8 cellular contexts compared by ENCODE assay signal in genomic region chr14:64465856-64466554, GRCh38. TPM values are rescaled to one million over a fixed set of nuclear protein-coding genes. Genes with fewer than 3 reads are reported as not detected.
DNase-seq lines count a peak whose midpoint lies in the region; ATAC-seq, FAIRE-seq and TF ChIP-seq lines count a peak whose summit lies in the region.

No MANE protein-coding gene starts in this region.

- no peaks in the 10 kb centered on the region for H3K27me3 ChIP-seq in GM06990 (replicated peaks; ENCODE audit: control insufficient read depth, insufficient read depth, low read length)
- no peaks in the 10 kb centered on the region for H3K27me3 ChIP-seq in breast epithelium
- H3K27me3 ChIP-seq in spleen (replicated peaks in 1 of 7) = peaks cover 0 to 15% (median 0%) of the 10 kb centered on the region in 7 donors

- H3K27ac ChIP-seq in A549 (peak overlapping the region; percentile 69 to 89), breast epithelium (peak overlapping the region; percentile 59 to 61), spleen (peak overlapping the region in 7 of 8 donors; percentile 24 to 80 (median 60))

- TF ChIP-seq EP300 in A549 (IDR thresholded peaks at IDR 0.05) = no peak

- peaks cover 22% of the 10 kb centered on the region; the same call in 2 of the 3 replicates for H3K4me1 ChIP-seq in A549
- no peaks in the 10 kb centered on the region for H3K4me1 ChIP-seq in breast epithelium
- peaks cover 5 to 49% (median 29%) of the 10 kb centered on the region in 6 donors for H3K4me1 ChIP-seq in spleen

- peak; percentile 31 to 58 for DNase-seq in A549 (ENCODE audit: low read depth in 1 of 2, low spot score in 1 of 2)
- no peak for DNase-seq in GM06990 (ENCODE audit: extremely low read depth, insufficient read length)
- DNase-seq in NCI-H2171 treated with DMSO at 0.1 percent for 48 hours (lab: John Stamatoyannopoulos, UW) = peak; percentile 63
- DNase-seq in breast epithelium (ENCODE audit: low spot score in 2 of 2) = no peak
- DNase-seq in islet precursor cell = peak; percentile 81
- DNase-seq in spleen = no peak
- DNase-seq in lower leg skin (ENCODE audit: low spot score in 2 of 2) = no peak
- DNase-seq in stimulated activated CD8-positive, alpha-beta memory T cell treated with anti-CD3 and anti-CD28 coated beads, Interleukin-4, amount 100 ng/mL, for 48 hours = no peak

- TF ChIP-seq POLR2A in A549 (IDR thresholded peaks at IDR 0.05; ENCODE audit: low read length) (no peak), breast epithelium (IDR thresholded peaks at IDR 0.05) (no peak), spleen (IDR thresholded peaks at IDR 0.05) (no peak), lower leg skin (IDR thresholded peaks at IDR 0.05) (no peak)

- intact Hi-C loops in breast epithelium (cut with DNase I; ENCODE audit: low total_unique reads) = no loop called here
- intact Hi-C loops in spleen (cut with DNase I; ENCODE audit: low total_unique reads) = no loop called here
- intact Hi-C loops in lower leg skin (cut with DNase I; ENCODE audit: low total_unique reads) = no loop called here

- POLR2A ChIA-PET in A549 (lab: Yijun Ruan, JAX) = interaction anchor here (0.8 to 1.4 kb wide), 2 partner anchors 39 to 78 kb away, joined by 3 read pairs; no protein-coding TSS in a partner anchor

- no peak for TF ChIP-seq CTCF in A549 (IDR thresholded peaks at IDR 0.05)
- TF ChIP-seq CTCF in GM06990 (IDR thresholded peaks at IDR 0.05; ENCODE audit: insufficient read depth, low read length, poor library complexity, severe bottlenecking) = no peak
- TF ChIP-seq CTCF in breast epithelium (IDR thresholded peaks at IDR 0.05) = no peak
- TF ChIP-seq CTCF in spleen (IDR thresholded peaks at IDR 0.05 in 8 of 11, conservative IDR thresholded peaks at IDR 0.05 in 3 of 11) = no peak
- no peak for TF ChIP-seq CTCF in lower leg skin (IDR thresholded peaks at IDR 0.05)

- H3K4me3 ChIP-seq in A549 = peak overlapping the region; percentile 86
- peak overlapping the region; percentile 76 for H3K4me3 ChIP-seq in GM06990 (replicated peaks; ENCODE audit: low read depth, low read length)
- peak overlapping the region; percentile 65 to 92 (median 68) for H3K4me3 ChIP-seq in breast epithelium
- peak overlapping the region; percentile 42 to 88 (median 60) for H3K4me3 ChIP-seq in spleen
- H3K4me3 ChIP-seq in lower leg skin (ENCODE audit: low read depth, poor library complexity, severe bottlenecking) = no peak overlapping the region

- FAIRE-seq in A549 (lab: Jason Lieb, UNC) = no peak

- peak; percentile 72 to 84 for ATAC-seq in A549

- 33% methylated on average over 14 of the region's 14 CpGs for WGBS in A549 (ENCODE audit: missing lambda C conversion rate)
- 10 to 14% (median 10%) methylated on average over 14 of the region's 14 CpGs for WGBS in spleen, 5 donors
- 8 to 13% methylated on average over 14 of the region's 14 CpGs for WGBS in lower leg skin, 2 donors

- no peak for TF ChIP-seq RAD21 in A549 (conservative IDR thresholded peaks at IDR 0.05 in 1 of 2, IDR thresholded peaks at IDR 0.05 in 1 of 2)

- peak overlapping the region; percentile 82 for H3K4me2 ChIP-seq in A549

- H3K36me3 ChIP-seq in GM06990 (ENCODE audit: control insufficient read depth, insufficient read depth, low read length) (peaks cover 2% of the 10 kb centered on the region), breast epithelium (no peaks in the 10 kb centered on the region), spleen (no peaks in the 10 kb centered on the region)

- H3K9me3 ChIP-seq in A549 (no peaks in the 10 kb centered on the region), breast epithelium (no peaks in the 10 kb centered on the region), spleen (no peaks in the 10 kb centered on the region)

- CTCF ChIA-PET in A549 (lab: Yijun Ruan, JAX) = interaction anchor here (0.6 to 5.2 kb wide), 7 partner anchors 13 to 888 kb away, joined by 3 to 41 read pairs (median 4); no protein-coding TSS in a partner anchor

TF ChIP-seq in A549, 52 proteins besides CTCF, POLR2A, EP300 and RAD21:
- TF ChIP-seq EHF (CRISPR knock-in tag; IDR thresholded peaks at IDR 0.05) (no peak), ZC3H11A (IDR thresholded peaks at IDR 0.05) (no peak), RNF2 (IDR thresholded peaks at IDR 0.05; ENCODE audit: borderline replicate concordance, low read depth) (no peak), NFE2L2 (conservative IDR thresholded peaks at IDR 0.05; ENCODE audit: low read length) (no peak), CEBPB (IDR thresholded peaks at IDR 0.05) (peak; percentile 43 to 78; a peak in 2 of 4 replicates), CHD4 (IDR thresholded peaks at IDR 0.05; ENCODE audit: borderline replicate concordance) (no peak)

RNA-seq across cellular contexts. Expression of gene AKAP5, which starts 0.7 kb away (rescaled TPM):
- polyA plus RNA-seq in A549 (2011; rRNA removed) = 0.60 and 0.84 TPM in 2 replicates
- 0.11 and 0.13 TPM in 2 replicates for polyA plus RNA-seq in A549 (2012; cell fraction: cytosol; rRNA removed)
- polyA plus RNA-seq in A549 (2012; cell fraction: nucleus; rRNA removed) = 0.11 and 0.20 TPM in 2 replicates
- polyA plus RNA-seq in A549 (2017; fragmentation: RNase III; extraction: RNeasy Plus Mini Kit Qiagen cat#74134 plus additional on column Dnase treatment) = 1.6 to 1.9 TPM (median 1.7 TPM) in 3 replicates
- polyA minus RNA-seq in A549 (2011; rRNA and poly(A)+ RNA removed) = 0.39 and 0.74 TPM in 2 replicates
- 1 to 10 TPM in 1 of 3 donors, under 1 TPM in 2; 0.96 to 1.2 (median 0.98) TPM for total RNA-seq in breast epithelium
- total RNA-seq in spleen = 1 to 10 TPM in 5 of 7 donors, under 1 TPM in 2; 0.76 to 3.7 (median 1.8) TPM
- under 1 TPM; 0.39 to 0.58 (median 0.56) TPM for polyA plus RNA-seq in spleen
- under 1 TPM in 3 of 4 donors, not detected in 1; 0.17 to 0.29 (median 0.21) TPM for total RNA-seq in lower leg skin

RNA-seq across cellular contexts. Expression of gene ZBTB25, which starts 37.6 kb away (rescaled TPM):
- 15.0 and 16.1 TPM in 2 replicates for polyA plus RNA-seq in A549 (2011; rRNA removed)
- 5.1 and 5.5 TPM in 2 replicates for polyA plus RNA-seq in A549 (2012; cell fraction: cytosol; rRNA removed)
- polyA plus RNA-seq in A549 (2012; cell fraction: nucleus; rRNA removed) = 4.8 and 5.5 TPM in 2 replicates
- 4.6 to 5.4 TPM (median 5.3 TPM) in 3 replicates for polyA plus RNA-seq in A549 (2017; fragmentation: RNase III; extraction: RNeasy Plus Mini Kit Qiagen cat#74134 plus additional on column Dnase treatment)
- 21.9 and 29.5 TPM in 2 replicates for polyA minus RNA-seq in A549 (2011; rRNA and poly(A)+ RNA removed)
- total RNA-seq in breast epithelium = 10 to 100 TPM; 12.3 to 15.7 (median 14.4) TPM
- 10 to 100 TPM; 14.7 to 27.5 (median 21.3) TPM for total RNA-seq in spleen
- polyA plus RNA-seq in spleen = 1 to 10 TPM; 5.0 to 5.7 (median 5.5) TPM
- total RNA-seq in lower leg skin = 10 to 100 TPM in 2 of 4 donors, 1 to 10 TPM in 2; 7.8 to 15.1 (median 9.1) TPM

RNA-seq across cellular contexts. Expression of gene ZBTB1, which starts 38.6 kb away (rescaled TPM):
- polyA plus RNA-seq in A549 (2011; rRNA removed) (37.1 and 49.2 TPM in 2 replicates), A549 (2017; fragmentation: RNase III; extraction: RNeasy Plus Mini Kit Qiagen cat#74134 plus additional on column Dnase treatment) (31.3 to 38.4 TPM (median 33.8 TPM) in 3 replicates), spleen (10 to 100 TPM; 25.4 to 31.3 (median 27.5) TPM)
- polyA plus RNA-seq in A549 (2012; cell fraction: cytosol; rRNA removed) = 7.1 and 7.4 TPM in 2 replicates
- polyA plus RNA-seq in A549 (2012; cell fraction: nucleus; rRNA removed) = 7.8 and 11.0 TPM in 2 replicates
- 23.6 and 25.0 TPM in 2 replicates for polyA minus RNA-seq in A549 (2011; rRNA and poly(A)+ RNA removed)
- total RNA-seq in breast epithelium (10 to 100 TPM; 53.0 to 69.1 (median 66.9) TPM), spleen (10 to 100 TPM; 51.7 to 84.2 (median 66.9) TPM), lower leg skin (10 to 100 TPM; 35.2 to 50.4 (median 39.4) TPM)

Comparison
In these comparisons a context has a peak if more than half of its experiments do, and no peak if none do; other contexts are left out.
1. DNase-seq: peak in A549 (2 of 2), NCI-H2171 treated with DMSO at 0.1 percent for 48 hours (single experiment) and islet precursor cell (single experiment); none in GM06990 (single experiment), breast epithelium (0 of 2), spleen (single experiment), lower leg skin (0 of 2) and stimulated activated CD8-positive, alpha-beta memory T cell treated with anti-CD3 and anti-CD28 coated beads, Interleukin-4, amount 100 ng/mL, for 48 hours (single experiment).
2. Peak in every context shown above with its lines, with median percentiles within 50 percentile points of each other: H3K27ac ChIP-seq.